ENCODE assay signal across 35 cellular contexts in the genomic region with DNA sequence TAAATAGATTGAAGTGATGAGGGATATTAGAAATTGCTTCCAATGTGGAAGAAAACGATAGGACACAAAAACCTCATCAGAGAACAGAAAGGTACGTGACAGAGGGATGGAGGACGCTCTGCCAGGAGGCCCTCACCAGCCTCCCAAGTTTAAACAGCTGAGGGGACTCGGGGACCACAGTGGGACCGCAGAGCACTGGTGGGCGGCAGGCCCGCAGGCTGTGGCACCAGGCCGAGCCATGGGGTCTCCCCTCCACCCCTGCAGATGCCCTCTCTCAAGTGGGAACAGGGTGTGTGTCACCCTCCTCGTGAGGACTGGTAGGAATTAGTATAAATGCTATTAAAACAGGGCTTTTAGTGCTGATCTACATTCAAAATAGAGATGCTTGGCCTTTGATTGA. TPM values are rescaled to one million over a fixed set of nuclear protein-coding genes. Genes with fewer than 3 reads are reported as not detected.
"Had no signal": no experiment of that assay in that cellular context is flagged by ENCODE, and none has a peak within 500 bp of the region (broad histone marks: within the 10 kb centered on the region; RNA-seq: fewer than 3 reads in every experiment).

No MANE protein-coding gene starts in this region.

- H3K4me3 Mint-ChIP-seq: activated B cell treated with CpG ODN at 0.5 μM for 24 hours; activated CD4-positive, alpha-beta memory T cell treated with anti-CD3 and anti-CD28 coated beads for 36 hours; activated CD4-positive, alpha-beta memory T cell treated with anti-CD3 and anti-CD28 coated beads, Interleukin-2, amount 10 ng/mL, durations not matched to agents 7 days and 5 days; activated CD4-positive, alpha-beta T cell treated with anti-CD3 and anti-CD28 coated beads for 36 hours; activated CD4-positive, alpha-beta T cell treated with anti-CD3 and anti-CD28 coated beads, Interleukin-2, amount 10 ng/mL, durations not matched to agents 7 days and 5 days; activated CD8-positive, alpha-beta memory T cell treated with anti-CD3 and anti-CD28 coated beads, Interleukin-2, amount 10 ng/mL, durations not matched to agents 7 days and 5 days; activated CD8-positive, alpha-beta T cell treated with anti-CD3 and anti-CD28 coated beads for 36 hours; activated CD8-positive, alpha-beta T cell treated with anti-CD3 and anti-CD28 coated beads, Interleukin-2, amount 10 ng/mL, durations not matched to agents 7 days and 5 days; T-cell; T-helper 1 cell treated with Interleukin-12 subunit alpha and Interleukin-12 subunit beta and Interleukin-4 antibody, amounts not matched to agents 30 μg/mL and 1 μg/mL, for 36 hours; T-helper 17 cell; T-helper 2 cell treated with Interferon-gamma antibody and Interleukin-4, amounts not matched to agents 5 μg/mL and 100 μg/mL, for 36 hours; WTC11 had no signal

- H3K9me3 Mint-ChIP-seq: activated B cell treated with CpG ODN at 0.5 μM for 24 hours; activated CD4-positive, alpha-beta memory T cell treated with anti-CD3 and anti-CD28 coated beads for 36 hours; activated CD4-positive, alpha-beta memory T cell treated with anti-CD3 and anti-CD28 coated beads, Interleukin-2, amount 10 ng/mL, durations not matched to agents 7 days and 5 days; activated CD4-positive, alpha-beta T cell treated with anti-CD3 and anti-CD28 coated beads, Interleukin-2, amount 10 ng/mL, durations not matched to agents 7 days and 5 days; activated CD8-positive, alpha-beta T cell treated with anti-CD3 and anti-CD28 coated beads for 36 hours; T-cell; T-helper 1 cell treated with Interleukin-12 subunit alpha and Interleukin-12 subunit beta and Interleukin-4 antibody, amounts not matched to agents 30 μg/mL and 1 μg/mL, for 36 hours; T-helper 2 cell treated with Interferon-gamma antibody and Interleukin-4, amounts not matched to agents 5 μg/mL and 100 μg/mL, for 36 hours; WTC11 had no signal

- DNase-seq: activated B cell treated with CpG ODN at 0.5 μM for 24 hours; activated CD4-positive, alpha-beta memory T cell treated with anti-CD3 and anti-CD28 coated beads for 36 hours; activated CD4-positive, alpha-beta memory T cell treated with anti-CD3 and anti-CD28 coated beads, Interleukin-2, amount 10 ng/mL, durations not matched to agents 7 days and 5 days; activated CD4-positive, alpha-beta T cell treated with anti-CD3 and anti-CD28 coated beads for 1 hour; activated CD4-positive, alpha-beta T cell treated with anti-CD3 and anti-CD28 coated beads for 36 hours; activated CD4-positive, alpha-beta T cell treated with anti-CD3 and anti-CD28 coated beads for 4 hours; activated CD4-positive, alpha-beta T cell treated with anti-CD3 and anti-CD28 coated beads for 48 hours; activated CD4-positive, alpha-beta T cell treated with anti-CD3 and anti-CD28 coated beads, Interleukin-2, amount 10 ng/mL, durations not matched to agents 7 days and 5 days; activated CD4-positive, alpha-beta T cell treated with anti-CD3 and anti-CD28 coated beads, Interleukin-2, amount 50 U/mL, for 1 hour; activated CD4-positive, alpha-beta T cell treated with anti-CD3 and anti-CD28 coated beads, Interleukin-2, amount 50 U/mL, for 4 hours; activated CD4-positive, CD25-positive, alpha-beta regulatory T cell; activated CD4-positive, CD25-positive, alpha-beta regulatory T cell treated with anti-CD3 and anti-CD28 coated beads, Interleukin-2, amount 50 U/mL, for 72 hours; activated CD8-positive, alpha-beta memory T cell treated with anti-CD3 and anti-CD28 coated beads for 24 hours; activated CD8-positive, alpha-beta memory T cell treated with anti-CD3 and anti-CD28 coated beads, Interleukin-2, amount 10 ng/mL, durations not matched to agents 7 days and 5 days; activated CD8-positive, alpha-beta memory T cell treated with anti-CD3 and anti-CD28 coated beads, Interleukin-2, amount 50 U/mL, for 4 hours; activated CD8-positive, alpha-beta memory T cell treated with anti-CD3 and anti-CD28 coated beads, Interleukin-2, amount 50 U/mL, for 48 hours; activated CD8-positive, alpha-beta T cell treated with anti-CD3 and anti-CD28 coated beads for 36 hours; activated CD8-positive, alpha-beta T cell treated with anti-CD3 and anti-CD28 coated beads, Interleukin-2, amount 10 ng/mL, durations not matched to agents 7 days and 5 days; activated T-cell treated with anti-CD3 and anti-CD28 coated beads for 4 hours; activated T-cell treated with anti-CD3 and anti-CD28 coated beads, Interleukin-2, amount 50 U/mL, for 1 hour; T-cell; T-helper 1 cell; T-helper 17 cell; T-helper 2 cell; T-helper 9 cell; T1000; WERI-Rb-1 had no signal

- H3K27me3 Mint-ChIP-seq: activated B cell treated with CpG ODN at 0.5 μM for 24 hours; activated CD4-positive, alpha-beta memory T cell treated with anti-CD3 and anti-CD28 coated beads for 36 hours; activated CD4-positive, alpha-beta memory T cell treated with anti-CD3 and anti-CD28 coated beads, Interleukin-2, amount 10 ng/mL, durations not matched to agents 7 days and 5 days; activated CD4-positive, alpha-beta T cell treated with anti-CD3 and anti-CD28 coated beads for 36 hours; activated CD4-positive, alpha-beta T cell treated with anti-CD3 and anti-CD28 coated beads, Interleukin-2, amount 10 ng/mL, durations not matched to agents 7 days and 5 days; activated CD8-positive, alpha-beta memory T cell treated with anti-CD3 and anti-CD28 coated beads, Interleukin-2, amount 10 ng/mL, durations not matched to agents 7 days and 5 days; activated CD8-positive, alpha-beta T cell treated with anti-CD3 and anti-CD28 coated beads for 36 hours; T-cell; T-helper 17 cell had no signal

- H3K27ac Mint-ChIP-seq: activated B cell treated with CpG ODN at 0.5 μM for 24 hours; activated CD4-positive, alpha-beta memory T cell treated with anti-CD3 and anti-CD28 coated beads for 36 hours; activated CD4-positive, alpha-beta memory T cell treated with anti-CD3 and anti-CD28 coated beads, Interleukin-2, amount 10 ng/mL, durations not matched to agents 7 days and 5 days; activated CD4-positive, alpha-beta T cell treated with anti-CD3 and anti-CD28 coated beads for 36 hours; activated CD4-positive, alpha-beta T cell treated with anti-CD3 and anti-CD28 coated beads, Interleukin-2, amount 10 ng/mL, durations not matched to agents 7 days and 5 days; activated CD8-positive, alpha-beta memory T cell treated with anti-CD3 and anti-CD28 coated beads, Interleukin-2, amount 10 ng/mL, durations not matched to agents 7 days and 5 days; activated CD8-positive, alpha-beta T cell treated with anti-CD3 and anti-CD28 coated beads for 36 hours; activated CD8-positive, alpha-beta T cell treated with anti-CD3 and anti-CD28 coated beads, Interleukin-2, amount 10 ng/mL, durations not matched to agents 7 days and 5 days; T-cell; T-helper 1 cell treated with Interleukin-12 subunit alpha and Interleukin-12 subunit beta and Interleukin-4 antibody, amounts not matched to agents 30 μg/mL and 1 μg/mL, for 36 hours; T-helper 17 cell; T-helper 2 cell treated with Interferon-gamma antibody and Interleukin-4, amounts not matched to agents 5 μg/mL and 100 μg/mL, for 36 hours; WTC11 had no signal

- H3K27ac ChIP-seq: VCaP, WERI-Rb-1 had no signal

- ATAC-seq: activated CD4-positive, alpha-beta T cell treated with anti-CD3 and anti-CD28 coated beads for 36 hours; activated CD4-positive, CD25-positive, alpha-beta regulatory T cell treated with anti-CD3 and anti-CD28 coated beads, Interleukin-2, amount 50 U/mL, for 24 hours; activated CD8-positive, alpha-beta memory T cell treated with anti-CD3 and anti-CD28 coated beads, Interleukin-2, amount 10 ng/mL, durations not matched to agents 7 days and 5 days; activated CD8-positive, alpha-beta T cell treated with anti-CD3 and anti-CD28 coated beads for 36 hours; activated CD8-positive, alpha-beta T cell treated with anti-CD3 and anti-CD28 coated beads, Interleukin-2, amount 10 ng/mL, durations not matched to agents 7 days and 5 days; T-cell; T-helper 17 cell; WTC11 had no signal

- H3K4me1 Mint-ChIP-seq: activated B cell treated with CpG ODN at 0.5 μM for 24 hours; activated CD4-positive, alpha-beta memory T cell treated with anti-CD3 and anti-CD28 coated beads, Interleukin-2, amount 10 ng/mL, durations not matched to agents 7 days and 5 days; activated CD4-positive, alpha-beta T cell treated with anti-CD3 and anti-CD28 coated beads for 36 hours; activated CD4-positive, alpha-beta T cell treated with anti-CD3 and anti-CD28 coated beads, Interleukin-2, amount 10 ng/mL, durations not matched to agents 7 days and 5 days; activated CD8-positive, alpha-beta memory T cell treated with anti-CD3 and anti-CD28 coated beads, Interleukin-2, amount 10 ng/mL, durations not matched to agents 7 days and 5 days; WTC11 had no signal

RNA-seq across cellular contexts. Expression of gene OR6B2, which starts 15.9 kb away (rescaled TPM):
- total RNA-seq: activated B cell treated with CpG ODN at 0.5 μM for 24 hours; activated CD4-positive, alpha-beta memory T cell treated with anti-CD3 and anti-CD28 coated beads for 36 hours; activated CD4-positive, alpha-beta memory T cell treated with anti-CD3 and anti-CD28 coated beads, Interleukin-2, amount 10 ng/mL, durations not matched to agents 7 days and 5 days; activated CD4-positive, alpha-beta T cell treated with anti-CD3 and anti-CD28 coated beads for 36 hours; activated CD4-positive, alpha-beta T cell treated with anti-CD3 and anti-CD28 coated beads, Interleukin-2, amount 10 ng/mL, durations not matched to agents 7 days and 5 days; activated CD8-positive, alpha-beta memory T cell treated with anti-CD3 and anti-CD28 coated beads for 36 hours; activated CD8-positive, alpha-beta memory T cell treated with anti-CD3 and anti-CD28 coated beads, Interleukin-2, amount 10 ng/mL, durations not matched to agents 7 days and 5 days; activated CD8-positive, alpha-beta T cell treated with anti-CD3 and anti-CD28 coated beads for 36 hours; activated CD8-positive, alpha-beta T cell treated with anti-CD3 and anti-CD28 coated beads, Interleukin-2, amount 10 ng/mL, durations not matched to agents 7 days and 5 days; T-cell; T-helper 1 cell treated with Interleukin-12 subunit alpha and Interleukin-12 subunit beta and Interleukin-4 antibody, amounts not matched to agents 30 ng/mL and 1 ng/mL, for 36 hours; T-helper 17 cell; T-helper 2 cell treated with Interferon-gamma antibody and Interleukin-4, amounts not matched to agents 100 ng/mL and 5 ng/mL, for 36 hours; WTC11 had no signal

RNA-seq across cellular contexts. Expression of gene OR6B3, which starts 39.0 kb away (rescaled TPM):
- total RNA-seq: activated B cell treated with CpG ODN at 0.5 μM for 24 hours; activated CD4-positive, alpha-beta memory T cell treated with anti-CD3 and anti-CD28 coated beads for 36 hours; activated CD4-positive, alpha-beta memory T cell treated with anti-CD3 and anti-CD28 coated beads, Interleukin-2, amount 10 ng/mL, durations not matched to agents 7 days and 5 days; activated CD4-positive, alpha-beta T cell treated with anti-CD3 and anti-CD28 coated beads for 36 hours; activated CD4-positive, alpha-beta T cell treated with anti-CD3 and anti-CD28 coated beads, Interleukin-2, amount 10 ng/mL, durations not matched to agents 7 days and 5 days; activated CD8-positive, alpha-beta memory T cell treated with anti-CD3 and anti-CD28 coated beads for 36 hours; activated CD8-positive, alpha-beta memory T cell treated with anti-CD3 and anti-CD28 coated beads, Interleukin-2, amount 10 ng/mL, durations not matched to agents 7 days and 5 days; activated CD8-positive, alpha-beta T cell treated with anti-CD3 and anti-CD28 coated beads for 36 hours; activated CD8-positive, alpha-beta T cell treated with anti-CD3 and anti-CD28 coated beads, Interleukin-2, amount 10 ng/mL, durations not matched to agents 7 days and 5 days; T-cell; T-helper 1 cell treated with Interleukin-12 subunit alpha and Interleukin-12 subunit beta and Interleukin-4 antibody, amounts not matched to agents 30 ng/mL and 1 ng/mL, for 36 hours; T-helper 17 cell; T-helper 2 cell treated with Interferon-gamma antibody and Interleukin-4, amounts not matched to agents 100 ng/mL and 5 ng/mL, for 36 hours; WTC11 had no signal
